8 cellular contexts compared by ENCODE assay signal in the genomic region with DNA sequence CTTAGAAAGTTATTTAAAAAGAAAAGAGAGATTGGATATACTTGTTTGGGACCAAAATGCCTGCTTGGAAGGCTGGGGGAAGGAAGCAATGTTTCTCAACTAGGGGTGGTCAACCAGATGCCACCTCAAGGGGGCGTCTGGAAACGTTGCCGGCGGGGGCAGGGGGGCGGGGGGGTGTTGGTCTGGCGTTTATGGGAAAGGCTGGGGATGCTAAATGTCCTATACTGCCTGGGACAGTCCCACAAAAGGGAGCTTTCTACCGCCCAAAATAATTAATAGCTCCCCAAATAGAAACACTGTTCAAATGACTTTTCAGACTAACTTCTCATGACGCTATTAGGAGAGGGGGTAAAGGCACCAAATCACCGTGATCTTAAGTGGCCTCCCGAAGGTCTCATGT. TPM values are rescaled to one million over a fixed set of nuclear protein-coding genes. Genes with fewer than 3 reads are reported as not detected.
A peak's percentile ranks its signal among the peaks of the same experiment; 100 is the strongest.
DNase-seq lines count a peak whose midpoint lies in the region; ATAC-seq, FAIRE-seq and TF ChIP-seq lines count a peak whose summit lies in the region.

No MANE protein-coding gene starts in this region.

- ATAC-seq in K562 (no peak), GM18867 (IDR thresholded peaks at IDR 0.05; ENCODE audit: unreplicated experiment) (no peak)

- no peak for TF ChIP-seq POLR2A in K562 (conservative IDR thresholded peaks at IDR 0.05)

- H3K36me3 Mint-ChIP-seq in IgD-negative memory B cell (peaks cover 10% of the 10 kb centered on the region), nephron (ENCODE audit: low read depth) (peaks cover 48% of the 10 kb centered on the region)

- no peak overlapping the region for H2AFZ ChIP-seq in K562 (ENCODE audit: low read depth, low read length)

- no TSS peak for BruUV-seq in K562 (replicated peaks; lab: Mats Ljungman, UMichigan)

- 60% methylated on average over 3 of the region's 10 CpGs for WGBS in K562 (ENCODE audit: insufficient coverage, low coverage, missing lambda C conversion rate)

- H3K27me3 Mint-ChIP-seq in IgD-negative memory B cell (peaks cover 2% of the 10 kb centered on the region), nephron (ENCODE audit: low read depth) (peaks cover 19% of the 10 kb centered on the region)

- H3K27me3 ChIP-seq in K562 (ENCODE audit: control insufficient read depth in 2 of 2, insufficient read depth in 2 of 2, low read length in 2 of 2) = no peaks in the 10 kb centered on the region

- peaks cover 0 to 5% (median 0%) of the 10 kb centered on the region in 3 donors for H3K9me3 Mint-ChIP-seq in IgD-negative memory B cell
- H3K9me3 Mint-ChIP-seq in nephron = no peaks in the 10 kb centered on the region

- H3K79me2 ChIP-seq in K562 (ENCODE audit: control insufficient read depth, insufficient read depth, low read length) = peaks cover 44% of the 10 kb centered on the region

- peaks cover 26 to 42% (median 40%) of the 10 kb centered on the region in 3 donors for H3K4me1 Mint-ChIP-seq in IgD-negative memory B cell
- peaks cover 41% of the 10 kb centered on the region for H3K4me1 Mint-ChIP-seq in nephron

- CTCF ChIA-PET in K562 (lab: Yijun Ruan, JAX; ENCODE audit: low intra/inter-chr PET ratio) = no interaction called here

- H3K9me1 ChIP-seq in K562 (ENCODE audit: control insufficient read depth, insufficient read depth, low read length) = no peaks in the 10 kb centered on the region

- peak; percentile 32 for FAIRE-seq in K562 (lab: Jason Lieb, UNC)

- in situ Hi-C loops in K562 (cut with MboI) = no loop called here

- H3K9ac ChIP-seq in K562 (ENCODE audit: insufficient read depth in 1 of 2, low read depth in 2 of 2, low read length in 2 of 2) = no peak overlapping the region

- no peak for TF ChIP-seq RAD21 in K562 (CRISPR knock-in tag; conservative IDR thresholded peaks at IDR 0.05 in 1 of 2, IDR thresholded peaks at IDR 0.05 in 1 of 2)

- no peak for TF ChIP-seq EP300 in K562 (IDR thresholded peaks at IDR 0.05; ENCODE audit: low read length)

- peaks cover 6% of the 10 kb centered on the region for H4K20me1 ChIP-seq in K562 (replicated peaks; ENCODE audit: control insufficient read depth, insufficient read depth, low read length)

- peak overlapping the region; percentile 52 for H3K4me2 ChIP-seq in K562 (ENCODE audit: insufficient read depth, low read length)

- TF ChIP-seq CTCF in K562 (IDR thresholded peaks at IDR 0.05 in 2 of 3, conservative IDR thresholded peaks at IDR 0.05 in 1 of 3; ENCODE audit: insufficient read depth in 2 of 3, low read depth in 1 of 3, low read length in 3 of 3) = peak; percentile 30 to 49 (median 38); a peak in 5 of 6 replicates
- TF ChIP-seq CTCF in nephron (IDR thresholded peaks at IDR 0.05; ENCODE audit: unreplicated experiment in 3 of 3) = peak in 2 of 3 experiments; percentile 38 to 44

- H3K27ac Mint-ChIP-seq in IgD-negative memory B cell = peak overlapping the region in 1 of 3 donors; percentile 79
- peak overlapping the region in 2 of 3 experiments; percentile 32 to 35 for H3K27ac Mint-ChIP-seq in nephron

- H3K4me1 ChIP-seq in K562 (replicated peaks in 1 of 2; ENCODE audit: control insufficient read depth in 2 of 2, insufficient read depth in 2 of 2, low read length in 2 of 2) = peaks cover 13 to 33% of the 10 kb centered on the region in 2 experiments; a peak in 4 of 5 replicates

- H3K9me3 ChIP-seq in K562 (replicated peaks; ENCODE audit: control insufficient read depth, insufficient read depth, low read depth, low read length) = no peaks in the 10 kb centered on the region

- peaks cover 62% of the 10 kb centered on the region for H3K36me3 ChIP-seq in K562 (ENCODE audit: control insufficient read depth, insufficient read depth, low read length)

- H3K4me3 Mint-ChIP-seq in IgD-negative memory B cell (peak overlapping the region; percentile 66 to 81 (median 72)), nephron (peak overlapping the region; percentile 75 to 83 (median 82))

- H3K4me3 ChIP-seq in K562 = no peak overlapping the region

- DNase-seq in DMS53 (lab: John Stamatoyannopoulos, UW) (peak; percentile 17), DMS53 treated with DMSO at 0.1 percent for 48 hours (lab: John Stamatoyannopoulos, UW; ENCODE audit: unreplicated experiment) (no peak), K562 (ENCODE audit: extremely low read depth in 1 of 4, low spot score in 3 of 4) (peak; percentile 60 to 73 (median 60)), C1 segment of cervical spinal cord (lab: John Stamatoyannopoulos, UW) (no peak), hippocampal formation (lab: John Stamatoyannopoulos, UW) (no peak)

- POLR2A ChIA-PET in K562 (lab: Yijun Ruan, JAX) = interaction anchor here (4.1 kb wide), 1 partner anchor 8 kb away, joined by 25 read pairs; no protein-coding TSS in a partner anchor

- no peak overlapping the region for H3K27ac ChIP-seq in K562 (ENCODE audit: extremely low read depth, low read depth, low read length)

- intact Hi-C loops in K562 (cut with micrococcal nuclease) = no loop called here

TF ChIP-seq in K562, 482 proteins besides CTCF, POLR2A, EP300 and RAD21 (continues in another document):
- TF ChIP-seq SIRT6 (IDR thresholded peaks at IDR 0.05; ENCODE audit: low read depth, low read length) = no peak
- TF ChIP-seq, protein P1, sequence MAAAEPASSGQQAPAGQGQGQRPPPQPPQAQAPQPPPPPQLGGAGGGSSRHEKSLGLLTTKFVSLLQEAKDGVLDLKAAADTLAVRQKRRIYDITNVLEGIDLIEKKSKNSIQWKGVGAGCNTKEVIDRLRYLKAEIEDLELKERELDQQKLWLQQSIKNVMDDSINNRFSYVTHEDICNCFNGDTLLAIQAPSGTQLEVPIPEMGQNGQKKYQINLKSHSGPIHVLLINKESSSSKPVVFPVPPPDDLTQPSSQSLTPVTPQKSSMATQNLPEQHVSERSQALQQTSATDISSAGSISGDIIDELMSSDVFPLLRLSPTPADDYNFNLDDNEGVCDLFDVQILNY (CRISPR knock-in tag; IDR thresholded peaks at IDR 0.05) = no peak
- TF ChIP-seq EP400 (IDR thresholded peaks at IDR 0.05) = no peak
- TF ChIP-seq NFE2L1 (tag; IDR thresholded peaks at IDR 0.05; ENCODE audit: borderline replicate concordance, low read depth) = no peak
- TF ChIP-seq NELFE (IDR thresholded peaks at IDR 0.05; ENCODE audit: insufficient read depth, insufficient read length) = no peak
- TF ChIP-seq ZBTB7A (IDR thresholded peaks at IDR 0.05; ENCODE audit: borderline replicate concordance, control insufficient read depth, low read depth, low read length) = 0 out of 2 replicates have a peak, but pooled peaks have one; percentile 57
- TF ChIP-seq KAT8 (IDR thresholded peaks at IDR 0.05; ENCODE audit: low read depth) = no peak
- TF ChIP-seq FOXK1 (CRISPR knock-in tag; IDR thresholded peaks at IDR 0.05; ENCODE audit: borderline replicate concordance) = no peak
- no peak for TF ChIP-seq NRF1 (conservative IDR thresholded peaks at IDR 0.05 in 1 of 2, IDR thresholded peaks at IDR 0.05 in 1 of 2)
- TF ChIP-seq NCOA6 (IDR thresholded peaks at IDR 0.05) = no peak
- no peak for TF ChIP-seq RBM25 (IDR thresholded peaks at IDR 0.05; ENCODE audit: low read depth, low read length, severe bottlenecking)
- TF ChIP-seq, protein P2, sequence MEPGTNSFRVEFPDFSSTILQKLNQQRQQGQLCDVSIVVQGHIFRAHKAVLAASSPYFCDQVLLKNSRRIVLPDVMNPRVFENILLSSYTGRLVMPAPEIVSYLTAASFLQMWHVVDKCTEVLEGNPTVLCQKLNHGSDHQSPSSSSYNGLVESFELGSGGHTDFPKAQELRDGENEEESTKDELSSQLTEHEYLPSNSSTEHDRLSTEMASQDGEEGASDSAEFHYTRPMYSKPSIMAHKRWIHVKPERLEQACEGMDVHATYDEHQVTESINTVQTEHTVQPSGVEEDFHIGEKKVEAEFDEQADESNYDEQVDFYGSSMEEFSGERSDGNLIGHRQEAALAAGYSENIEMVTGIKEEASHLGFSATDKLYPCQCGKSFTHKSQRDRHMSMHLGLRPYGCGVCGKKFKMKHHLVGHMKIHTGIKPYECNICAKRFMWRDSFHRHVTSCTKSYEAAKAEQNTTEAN (CRISPR knock-in tag; IDR thresholded peaks at IDR 0.05) = no peak
- no peak for TF ChIP-seq DACH1 (IDR thresholded peaks at IDR 0.05; ENCODE audit: partially characterized antibody)
- TF ChIP-seq HNRNPUL1 (IDR thresholded peaks at IDR 0.05; ENCODE audit: low read length) = no peak
- no peak for TF ChIP-seq ZNF239 (CRISPR knock-in tag; IDR thresholded peaks at IDR 0.05)
- TF ChIP-seq ZNF764 (CRISPR knock-in tag; IDR thresholded peaks at IDR 0.05; ENCODE audit: low read depth) = no peak
- TF ChIP-seq, protein P3, sequence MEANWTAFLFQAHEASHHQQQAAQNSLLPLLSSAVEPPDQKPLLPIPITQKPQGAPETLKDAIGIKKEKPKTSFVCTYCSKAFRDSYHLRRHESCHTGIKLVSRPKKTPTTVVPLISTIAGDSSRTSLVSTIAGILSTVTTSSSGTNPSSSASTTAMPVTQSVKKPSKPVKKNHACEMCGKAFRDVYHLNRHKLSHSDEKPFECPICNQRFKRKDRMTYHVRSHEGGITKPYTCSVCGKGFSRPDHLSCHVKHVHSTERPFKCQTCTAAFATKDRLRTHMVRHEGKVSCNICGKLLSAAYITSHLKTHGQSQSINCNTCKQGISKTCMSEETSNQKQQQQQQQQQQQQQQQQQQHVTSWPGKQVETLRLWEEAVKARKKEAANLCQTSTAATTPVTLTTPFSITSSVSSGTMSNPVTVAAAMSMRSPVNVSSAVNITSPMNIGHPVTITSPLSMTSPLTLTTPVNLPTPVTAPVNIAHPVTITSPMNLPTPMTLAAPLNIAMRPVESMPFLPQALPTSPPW (CRISPR knock-in tag; IDR thresholded peaks at IDR 0.05) = peak; percentile 95

RNA-seq across cellular contexts. Expression of gene POLG, which starts 2.2 kb away (rescaled TPM):
- polyA plus RNA-seq in IgD-negative memory B cell = 46.5 TPM
- total RNA-seq in K562 (2011; cell fraction: chromatin; rRNA removed; ENCODE audit: low replicate concordance) = 181 and 354 TPM in 2 replicates
- total RNA-seq in K562 (2011; cell fraction: nucleolus; rRNA removed) = 195 and 214 TPM in 2 replicates
- total RNA-seq in K562 (2011; cell fraction: nucleoplasm; rRNA removed) = 139 and 161 TPM in 2 replicates
- 63.0 and 68.9 TPM in 2 replicates for total RNA-seq in K562 (2014; rRNA removed)
- 27.0 and 34.6 TPM in 2 replicates for total RNA-seq in K562 (2014; rRNA removed; fragmentation: Illumina TruSeq; extraction: Trizol)
- total RNA-seq in K562 (2015; rRNA removed; fragmentation: Illumina TruSeq; extraction: Trizol) = 38.6 and 39.9 TPM in 2 replicates
- 65.7 and 83.8 TPM in 2 replicates for total RNA-seq in K562 (2021)
- polyA plus RNA-seq in K562 (2011; rRNA removed) = 25.6 and 35.0 TPM in 2 replicates
- 21.0 and 24.8 TPM in 2 replicates for polyA plus RNA-seq in K562 (2011; cell fraction: cytosol; rRNA removed)
- 204 and 235 TPM in 2 replicates for polyA plus RNA-seq in K562 (2011; cell fraction: nucleus; rRNA removed)
- 42.1 and 45.4 TPM in 2 replicates for polyA plus RNA-seq in K562 (2012)
- 40.6 and 43.9 TPM in 2 replicates for polyA plus RNA-seq in K562 (2014; fragmentation: Illumina TruSeq; extraction: Trizol)
- polyA plus RNA-seq in K562 (2014; fragmentation: Nextera tagmentation; extraction: Ambion mirVana) = 10 to 100 TPM; 15.2 to 20.8 TPM
- 47.5 and 51.4 TPM in 2 replicates for polyA plus RNA-seq in K562 (2014; rRNA removed)
- 22.7 and 28.2 TPM in 2 replicates for polyA minus RNA-seq in K562 (2011; rRNA and poly(A)+ RNA removed)
- 24.6 and 37.5 TPM in 2 replicates for polyA minus RNA-seq in K562 (2011; cell fraction: cytosol; rRNA and poly(A)+ RNA removed)
- polyA minus RNA-seq in K562 (2011; cell fraction: nucleus; rRNA and poly(A)+ RNA removed) = 104 and 107 TPM in 2 replicates

Comparison
In these comparisons a context has a peak if more than half of its experiments do, and no peak if none do; other contexts are left out.
1. DNase-seq: peak in DMS53 (single experiment) and K562 (4 of 4); none in DMS53 treated with DMSO at 0.1 percent for 48 hours (single experiment), C1 segment of cervical spinal cord (0 of 14) and hippocampal formation (0 of 2).